Comparison of ENCODE assay signal across 24 cellular contexts in the genomic region with DNA sequence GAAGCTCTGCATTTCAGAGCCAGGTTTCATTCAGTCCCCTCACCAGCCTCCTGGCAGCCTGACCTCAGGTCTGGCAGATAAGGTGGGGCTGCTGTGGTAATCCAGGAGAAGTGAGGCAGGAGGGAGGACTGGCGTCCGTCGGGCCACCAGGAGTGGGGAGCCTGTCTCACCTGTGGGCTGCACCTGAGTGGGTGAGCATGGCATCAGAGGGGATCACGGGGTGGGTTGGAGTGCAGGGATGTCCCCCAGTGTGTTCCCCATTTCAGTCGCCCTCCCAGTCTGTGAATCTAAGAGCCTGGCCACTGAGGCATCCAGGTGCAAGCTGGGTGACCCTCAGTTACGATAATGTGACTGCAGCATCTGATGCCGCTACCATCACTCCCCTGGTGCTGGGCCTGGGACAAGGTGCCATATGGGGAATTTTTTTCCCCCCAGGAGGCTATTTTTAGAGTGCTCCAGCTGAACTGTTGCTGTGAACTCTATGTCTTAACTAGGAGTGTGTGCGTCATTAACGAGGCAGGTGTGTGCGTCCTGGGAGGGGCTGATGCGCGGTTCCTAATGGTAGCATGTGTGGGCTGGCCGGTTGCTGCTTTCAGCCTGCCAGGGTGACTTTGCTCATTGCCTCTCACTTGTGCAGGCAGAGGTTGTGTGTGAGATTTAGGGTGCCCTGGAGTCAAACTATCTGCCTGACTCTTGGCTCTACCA.
DNase-seq lines count a peak whose midpoint lies in the region; ATAC-seq and TF ChIP-seq lines count a peak whose summit lies in the region.
"Had no signal": no experiment of that assay in that cellular context is flagged by ENCODE, and none has a peak within 500 bp of the region (broad histone marks: within the 10 kb centered on the region; RNA-seq: fewer than 3 reads in every experiment).

No MANE protein-coding gene starts in this region.

- TF ChIP-seq CTCF in esophagus squamous epithelium (IDR thresholded peaks at IDR 0.05): no peak
- TF ChIP-seq CTCF in WTC11 (IDR thresholded peaks at IDR 0.05): no peak

- H3K9me3 ChIP-seq in esophagus squamous epithelium (no peaks in the 10 kb centered on the region), Karpas-422 (ENCODE audit: low read length) (no peaks in the 10 kb centered on the region)
- H3K9me3 ChIP-seq: pancreas, Peyer's patch, right lobe of liver, SK-N-SH, testis had no signal

- no peaks in the 10 kb centered on the region for H3K27me3 Mint-ChIP-seq in WTC11 (ENCODE audit: low read depth)
- H3K27me3 Mint-ChIP-seq: dendritic cell treated with granulocyte-macrophage colony-stimulating factor and Interleukin-4, amounts not matched to agents 40 ng/mL and 50 ng/mL, for 4 days; natural killer cell treated with Interleukin-12 subunit alpha and Interleukin-12 subunit beta and Interleukin-15 and Interleukin-18, amount 100 ng/mL, for 72 hours had no signal

- peaks cover 4% of the 10 kb centered on the region; the same call in 1 of the 2 replicates for H4K20me1 ChIP-seq in Karpas-422 (ENCODE audit: insufficient read depth, low read depth, low read length)

- no peak for ATAC-seq in stimulated activated effector memory CD8-positive, alpha-beta T cell treated with anti-CD3 and anti-CD28 coated beads, Interleukin-12 subunit alpha, Interleukin-12 subunit beta, amount 100 ng/mL, for 72 hours
- no peak for ATAC-seq in WTC11
- ATAC-seq: HepG2; natural killer cell treated with Interleukin-12 subunit alpha and Interleukin-12 subunit beta and Interleukin-15 and Interleukin-18, amount 100 ng/mL, for 72 hours; right lobe of liver had no signal

- H3K4me2 ChIP-seq in Karpas-422 (ENCODE audit: low read depth, low read length, poor library complexity, severe bottlenecking): no peak overlapping the region
- H3K4me2 ChIP-seq: SK-N-SH had no signal

- peaks cover 0 to 38% (median 37%) of the 10 kb centered on the region in 3 donors for H3K4me1 ChIP-seq in esophagus squamous epithelium
- peaks cover 17% of the 10 kb centered on the region for H3K4me1 ChIP-seq in Karpas-422 (ENCODE audit: low read length)
- H3K4me1 ChIP-seq: pancreas, right lobe of liver, testis had no signal

- H2AFZ ChIP-seq in Karpas-422 (ENCODE audit: low read length): no peak overlapping the region

- H3K36me3 ChIP-seq in esophagus squamous epithelium: no peaks in the 10 kb centered on the region
- H3K36me3 ChIP-seq in Karpas-422 (ENCODE audit: insufficient read depth, low read length): no peaks in the 10 kb centered on the region
- H3K36me3 ChIP-seq: pancreas, Peyer's patch, right lobe of liver had no signal

- TF ChIP-seq POLR2A in esophagus squamous epithelium (IDR thresholded peaks at IDR 0.05): no peak

- no peaks in the 10 kb centered on the region for H3K9me3 Mint-ChIP-seq in stimulated activated effector memory CD8-positive, alpha-beta T cell treated with anti-CD3 and anti-CD28 coated beads, Interleukin-12 subunit alpha, Interleukin-12 subunit beta, amount 100 ng/mL, for 72 hours
- H3K9me3 Mint-ChIP-seq in WTC11: no peaks in the 10 kb centered on the region
- H3K9me3 Mint-ChIP-seq: dendritic cell treated with granulocyte-macrophage colony-stimulating factor and Interleukin-4, amounts not matched to agents 40 ng/mL and 50 ng/mL, for 4 days; natural killer cell treated with Interleukin-12 subunit alpha and Interleukin-12 subunit beta and Interleukin-15 and Interleukin-18, amount 100 ng/mL, for 72 hours had no signal

- H3K4me3 ChIP-seq in esophagus squamous epithelium (no peak overlapping the region), Karpas-422 (ENCODE audit: low read length) (no peak overlapping the region)
- H3K4me3 ChIP-seq: pancreas, Peyer's patch, right lobe of liver, testis had no signal

- CTCF ChIA-PET in WTC11 (lab: Charles Lee): interaction anchor here (1.2 kb wide), 1 partner anchor 35 kb away, joined by 3 read pairs; no protein-coding TSS in a partner anchor

- H3K27me3 ChIP-seq in esophagus squamous epithelium: no peaks in the 10 kb centered on the region
- H3K27me3 ChIP-seq in Karpas-422 (ENCODE audit: low read length): no peaks in the 10 kb centered on the region
- H3K27me3 ChIP-seq: pancreas, Peyer's patch, right lobe of liver, testis had no signal

- H3K79me2 ChIP-seq in Karpas-422 (ENCODE audit: low read length): peaks cover 99% of the 10 kb centered on the region

- WGBS in esophagus squamous epithelium, 2 donors: 47 to 57% methylated on average over 6 to 8 of the region's 13 CpGs

- no peak overlapping the region for H3K9ac ChIP-seq in Karpas-422 (ENCODE audit: low read length)
- H3K9ac ChIP-seq: SK-N-SH had no signal

- DNase-seq in NCI-H2227 (lab: John Stamatoyannopoulos, UW; ENCODE audit: unreplicated experiment) (peak; percentile 1), NCI-H2227 treated with DMSO at 0.1 percent for 48 hours (lab: John Stamatoyannopoulos, UW) (no peak), NCI-H524 treated with DMSO at 0.1 percent for 48 hours (lab: John Stamatoyannopoulos, UW) (peak; percentile 58), esophagus squamous epithelium (lab: John Stamatoyannopoulos, UW) (no peak), Karpas-422 (no peak), WTC11 (ENCODE audit: low spot score) (no peak), A172 (ENCODE audit: low spot score) (no peak)
- no peak for DNase-seq in stimulated activated effector memory CD8-positive, alpha-beta T cell treated with anti-CD3 and anti-CD28 coated beads, Interleukin-12 subunit alpha, Interleukin-12 subunit beta, amount 100 ng/mL, for 72 hours (ENCODE audit: low spot score in 2 of 2)
- DNase-seq: ACHN; activated CD4-positive, alpha-beta T cell treated with anti-CD3 and anti-CD28 coated beads, Interleukin-2, amount 50 U/mL, for 48 hours; activated effector memory CD4-positive, alpha-beta T cell treated with anti-CD3 and anti-CD28 coated beads, Interleukin-2, amount 50 U/mL, for 16 hours; C1 segment of cervical spinal cord; foreskin fibroblast; GDM1; NCI-H187 treated with DMSO at 0.1 percent for 48 hours; pancreas; Peyer's patch; right lobe of liver; SK-N-SH; stimulated activated CD4-positive, alpha-beta T cell treated with anti-CD3 and anti-CD28 coated beads, Interleukin-15, amount 100 ng/mL, for 24 hours; testis had no signal

- POLR2A ChIA-PET in WTC11 (lab: Charles Lee): no interaction called here

- H3K27ac Mint-ChIP-seq in stimulated activated effector memory CD8-positive, alpha-beta T cell treated with anti-CD3 and anti-CD28 coated beads, Interleukin-12 subunit alpha, Interleukin-12 subunit beta, amount 100 ng/mL, for 72 hours: peak overlapping the region; percentile 78
- no peak overlapping the region for H3K27ac Mint-ChIP-seq in WTC11
- H3K27ac Mint-ChIP-seq: dendritic cell treated with granulocyte-macrophage colony-stimulating factor and Interleukin-4, amounts not matched to agents 40 ng/mL and 50 ng/mL, for 4 days had no signal

- peaks cover 80% of the 10 kb centered on the region for H3K4me1 Mint-ChIP-seq in stimulated activated effector memory CD8-positive, alpha-beta T cell treated with anti-CD3 and anti-CD28 coated beads, Interleukin-12 subunit alpha, Interleukin-12 subunit beta, amount 100 ng/mL, for 72 hours
- no peaks in the 10 kb centered on the region; the same call in 1 of the 2 replicates for H3K4me1 Mint-ChIP-seq in WTC11

- H3K27ac ChIP-seq in esophagus squamous epithelium: peak overlapping the region; percentile 34 to 59 (median 46)
- no peak overlapping the region for H3K27ac ChIP-seq in Karpas-422 (ENCODE audit: low read length)
- H3K27ac ChIP-seq: pancreas, Peyer's patch, right lobe of liver, testis had no signal

- no peaks in the 10 kb centered on the region for H3K36me3 Mint-ChIP-seq in stimulated activated effector memory CD8-positive, alpha-beta T cell treated with anti-CD3 and anti-CD28 coated beads, Interleukin-12 subunit alpha, Interleukin-12 subunit beta, amount 100 ng/mL, for 72 hours
- H3K36me3 Mint-ChIP-seq in WTC11: no peaks in the 10 kb centered on the region
- H3K36me3 Mint-ChIP-seq: natural killer cell treated with Interleukin-12 subunit alpha and Interleukin-12 subunit beta and Interleukin-15 and Interleukin-18, amount 100 ng/mL, for 72 hours had no signal

- H3K9me2 ChIP-seq in Karpas-422 (replicated peaks; ENCODE audit: insufficient read depth, low read length): no peaks in the 10 kb centered on the region
- H3K9me2 ChIP-seq: SK-N-SH had no signal

- H3K4me3 Mint-ChIP-seq in stimulated activated effector memory CD8-positive, alpha-beta T cell treated with anti-CD3 and anti-CD28 coated beads, Interleukin-12 subunit alpha, Interleukin-12 subunit beta, amount 100 ng/mL, for 72 hours: no peak overlapping the region
- no peak overlapping the region for H3K4me3 Mint-ChIP-seq in WTC11
- H3K4me3 Mint-ChIP-seq: dendritic cell treated with granulocyte-macrophage colony-stimulating factor and Interleukin-4, amounts not matched to agents 40 ng/mL and 50 ng/mL, for 4 days; natural killer cell treated with Interleukin-12 subunit alpha and Interleukin-12 subunit beta and Interleukin-15 and Interleukin-18, amount 100 ng/mL, for 72 hours had no signal

- intact Hi-C loops in esophagus squamous epithelium (cut with DNase I): no loop called here

Comparison
In these comparisons a context has a peak if more than half of its experiments do, and no peak if none do; other contexts are left out.
1. DNase-seq: peak in NCI-H2227 (single experiment) and NCI-H524 treated with DMSO at 0.1 percent for 48 hours (single experiment); none in NCI-H2227 treated with DMSO at 0.1 percent for 48 hours (single experiment), esophagus squamous epithelium (single experiment), stimulated activated effector memory CD8-positive, alpha-beta T cell treated with anti-CD3 and anti-CD28 coated beads, Interleukin-12 subunit alpha, Interleukin-12 subunit beta, amount 100 ng/mL, for 72 hours (0 of 2), Karpas-422 (single experiment), WTC11 (single experiment) and A172 (single experiment).